Comparison of ENCODE assay signal across 8 cellular contexts in the genomic region with DNA sequence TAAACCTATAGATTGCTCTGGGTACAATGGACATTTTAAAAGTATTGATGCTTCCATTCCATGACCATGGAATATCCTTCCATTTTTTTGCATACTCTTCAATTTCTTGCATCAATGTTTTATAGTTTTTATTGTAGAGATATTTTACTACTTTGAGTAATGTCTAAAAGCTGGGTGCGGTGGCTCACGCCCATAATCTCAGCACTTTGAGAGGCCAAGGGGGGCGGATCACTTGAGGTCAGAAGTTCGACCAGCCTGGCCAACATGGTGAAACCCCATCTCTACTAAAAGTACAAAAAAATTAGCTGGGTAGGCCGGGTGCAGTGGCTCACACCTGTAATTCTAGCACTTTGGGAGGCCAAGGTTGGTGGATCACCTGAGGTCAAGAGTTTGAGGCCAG.
"Had no signal": no experiment of that assay in that cellular context is flagged by ENCODE, and none has a peak within 500 bp of the region (broad histone marks: within the 10 kb centered on the region; RNA-seq: fewer than 3 reads in every experiment).

No MANE protein-coding gene starts in this region.

- H3K4me3 ChIP-seq: GM23338 had no signal

- H3K4me3 Mint-ChIP-seq: GM23338, H9 had no signal

- H3K4me2 ChIP-seq: GM23338 had no signal

- H3K4me1 Mint-ChIP-seq: GM23338, H9 had no signal

- H3K9me3 Mint-ChIP-seq: H9 had no signal

- FAIRE-seq: H1, H54, HTR-8/SVneo had no signal

- DNase-seq: H9, HCEC 1CT, IMR-90, KBM-7 had no signal

- H3K27ac Mint-ChIP-seq: GM23338, H9 had no signal

- H2AFZ ChIP-seq: GM23338 had no signal

- ATAC-seq: GM23338 had no signal
